ENCODE assay signal across 28 cellular contexts in genomic region chr7:148382585-148382984, GRCh38.
"Had no signal": no experiment of that assay in that cellular context is flagged by ENCODE, and none has a peak within 500 bp of the region (broad histone marks: within the 10 kb centered on the region; RNA-seq: fewer than 3 reads in every experiment).

No MANE protein-coding gene starts in this region.

- H3K4me3 Mint-ChIP-seq: immature natural killer cell; memory B cell; natural killer cell; neural crest cell; stimulated activated naive CD8-positive, alpha-beta T cell treated with anti-CD3 and anti-CD28 coated beads, Interleukin-15, amount 100 ng/mL, for 72 hours; type B pancreatic cell had no signal

- DNase-seq: dorsolateral prefrontal cortex; effector CD4-positive, alpha-beta T cell; esophagus squamous epithelium; foreskin melanocyte; immature natural killer cell; islet precursor cell; kidney glomerular epithelial cell; left colon; left ventricle myocardium superior; natural killer cell; right lobe of liver; small intestine; stimulated activated CD4-positive, alpha-beta T cell treated with anti-CD3 and anti-CD28 coated beads, Interleukin-1b, Interleukin-23, amount 100 ng/mL, for 48 hours; stimulated activated CD4-positive, alpha-beta T cell treated with anti-CD3 and anti-CD28 coated beads, Interleukin-4, amount 100 ng/mL, for 1 hour; stimulated activated CD8-positive, alpha-beta memory T cell treated with anti-CD3 and anti-CD28 coated beads, Interleukin-4, amount 100 ng/mL, for 48 hours; stimulated activated naive CD4-positive, alpha-beta T cell; stimulated activated naive CD8-positive, alpha-beta T cell treated with anti-CD3 and anti-CD28 coated beads, Interleukin-15, amount 100 ng/mL, for 72 hours; tibial artery had no signal

- H3K9me3 ChIP-seq: esophagus squamous epithelium, neutrophil, right lobe of liver had no signal

- H3K36me3 ChIP-seq: esophagus squamous epithelium, neutrophil, right lobe of liver, tibial artery had no signal

- H3K36me3 Mint-ChIP-seq: immature natural killer cell, natural killer cell, type B pancreatic cell had no signal

- H3K4me1 Mint-ChIP-seq: immature natural killer cell; natural killer cell; stimulated activated naive CD8-positive, alpha-beta T cell treated with anti-CD3 and anti-CD28 coated beads, Interleukin-15, amount 100 ng/mL, for 72 hours had no signal

- FAIRE-seq: colon, endothelial cell of umbilical vein, small intestine, urothelium cell line had no signal

- H3K27ac Mint-ChIP-seq: immature natural killer cell, memory B cell, natural killer cell, progenitor cell of endocrine pancreas, type B pancreatic cell had no signal

- ATAC-seq: left colon; left ventricle myocardium superior; natural killer cell; right lobe of liver; stimulated activated naive CD8-positive, alpha-beta T cell treated with anti-CD3 and anti-CD28 coated beads, Interleukin-15, amount 100 ng/mL, for 72 hours had no signal

- H3K4me3 ChIP-seq: dorsolateral prefrontal cortex, esophagus squamous epithelium, lung, right lobe of liver, tibial artery had no signal

- H3K4me1 ChIP-seq: parathyroid adenoma, right lobe of liver, tibial artery had no signal

- H3K27ac ChIP-seq: esophagus squamous epithelium, neutrophil, parathyroid adenoma, right lobe of liver, tibial artery had no signal

- H3K9me3 Mint-ChIP-seq: immature natural killer cell; memory B cell; natural killer cell; neural crest cell; stimulated activated naive CD8-positive, alpha-beta T cell treated with anti-CD3 and anti-CD28 coated beads, Interleukin-15, amount 100 ng/mL, for 72 hours had no signal

- H3K27me3 Mint-ChIP-seq: memory B cell; progenitor cell of endocrine pancreas; stimulated activated naive CD8-positive, alpha-beta T cell treated with anti-CD3 and anti-CD28 coated beads, Interleukin-15, amount 100 ng/mL, for 72 hours had no signal

- H3K27me3 ChIP-seq: dorsolateral prefrontal cortex, esophagus squamous epithelium, neutrophil, right lobe of liver, tibial artery had no signal
